In the genomic region with DNA sequence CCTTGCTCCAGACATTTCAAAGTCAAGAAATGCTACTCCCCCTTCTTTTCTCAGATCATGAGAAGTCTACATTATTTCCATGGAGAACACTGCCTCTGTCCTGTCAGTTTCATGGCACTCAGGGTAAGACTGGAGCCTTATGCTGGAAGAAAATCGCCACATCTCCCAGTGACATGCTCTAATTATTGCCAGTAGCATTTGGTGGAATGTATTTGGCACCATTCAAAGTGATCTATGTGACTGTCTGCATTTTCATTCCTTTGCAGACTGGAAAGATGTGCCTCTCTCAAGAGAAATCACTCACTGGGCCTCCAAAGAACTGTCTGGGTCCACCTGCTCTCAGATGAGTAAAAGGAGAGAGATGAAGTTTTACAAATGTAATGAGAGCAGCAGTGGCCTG, we compare ENCODE assay signal across 2 cellular contexts.
TF ChIP-seq lines count a peak whose summit lies in the region.

No MANE protein-coding gene starts in this region.

TF ChIP-seq in H1, 55 proteins besides CTCF, POLR2A, EP300 and RAD21:
- no peak for TF ChIP-seq CREB1 (IDR thresholded peaks at IDR 0.05)
- no peak for TF ChIP-seq RNF2 (IDR thresholded peaks at IDR 0.05; ENCODE audit: borderline replicate concordance, low read depth, low read length, missing control alignments, poor library complexity, severe bottlenecking)
- no peak for TF ChIP-seq BCL11A (IDR thresholded peaks at IDR 0.05; ENCODE audit: low read depth in 2 of 2, low read length in 2 of 2)

TF ChIP-seq in neural cell, 6 proteins besides CTCF, POLR2A, EP300 and RAD21:
- TF ChIP-seq MXI1 (conservative IDR thresholded peaks at IDR 0.05; ENCODE audit: poor library complexity, severe bottlenecking) (no peak), EZH2 (IDR thresholded peaks at IDR 0.05; ENCODE audit: borderline replicate concordance, insufficient read depth, low read length, poor library complexity, severe bottlenecking) (no peak), TAF1 (IDR thresholded peaks at IDR 0.05; ENCODE audit: low read depth) (no peak), POLR2AphosphoS5 (IDR thresholded peaks at IDR 0.05) (no peak), SMC3 (conservative IDR thresholded peaks at IDR 0.05; ENCODE audit: poor library complexity) (no peak), REST (IDR thresholded peaks at IDR 0.05; ENCODE audit: borderline replicate concordance) (no peak)
TF ChIP-seq in neural cell: peak in this region for 0.
